8 cellular contexts compared by ENCODE assay signal in genomic region chr9:130693426-130694191, GRCh38. TPM values are rescaled to one million over a fixed set of nuclear protein-coding genes. Genes with fewer than 3 reads are reported as not detected.
DNase-seq lines count a peak whose midpoint lies in the region; TF ChIP-seq lines count a peak whose summit lies in the region.

EXOSC2 (plus strand) TSS chr9:130693780; CDS start chr9:130693792, 12 bp downstream.

- H3K9me3 ChIP-seq in neuronal stem cell (replicated peaks in 1 of 2; ENCODE audit: control insufficient read depth in 2 of 2, insufficient read depth in 1 of 2, low read depth in 1 of 2, low read length in 2 of 2) (no peaks in the 10 kb centered on the region), subcutaneous abdominal adipose tissue (ENCODE audit: control insufficient read depth in 5 of 5, low read length in 5 of 5) (no peaks in the 10 kb centered on the region)

- H4K8ac ChIP-seq in neuronal stem cell (ENCODE audit: low read depth, low read length) = no peak within 1 kb of the TSS

- H4K91ac ChIP-seq in neuronal stem cell (ENCODE audit: low read depth, low read length, poor library complexity) = no peak within 1 kb of the TSS

- H2BK120ac ChIP-seq in neuronal stem cell (ENCODE audit: low read depth, low read length) = no peak within 1 kb of the TSS

- H3K23ac ChIP-seq in neuronal stem cell (ENCODE audit: low read depth, low read length, poor library complexity) = no peak within 1 kb of the TSS

- DNase-seq in GM04503 (ENCODE audit: low read depth) (peak; percentile 92), HFF-Myc (ENCODE audit: extremely low read depth, low read depth) (peak; percentile 93), NAMALWA (ENCODE audit: low spot score) (peak; percentile 99), SK-MEL-5 (ENCODE audit: low read depth, low spot score) (peak; percentile 99), foreskin melanocyte (peak; percentile 97), neuronal stem cell (ENCODE audit: low spot score) (peak; percentile 95)
- DNase-seq in activated naive CD4-positive, alpha-beta T cell treated with Interleukin-2 at 50 U/mL for 16 hours = peak; percentile 99

- H3K9ac ChIP-seq in neuronal stem cell (ENCODE audit: low read depth, low read length, poor library complexity) = peak within 1 kb of the TSS; percentile 82
- peak within 1 kb of the TSS; percentile 28 to 86 (median 81) for H3K9ac ChIP-seq in subcutaneous abdominal adipose tissue (ENCODE audit: low read length in 5 of 5)

- no peak within 1 kb of the TSS for H3K4ac ChIP-seq in neuronal stem cell (ENCODE audit: low read length)

- peaks cover 11% of the 10 kb centered on the region for H3K79me1 ChIP-seq in neuronal stem cell (ENCODE audit: low read depth, low read length)

- H2BK15ac ChIP-seq in neuronal stem cell (ENCODE audit: low read length) = no peak within 1 kb of the TSS

- peak within 1 kb of the TSS; percentile 67 for H3K4me2 ChIP-seq in neuronal stem cell (ENCODE audit: insufficient read depth, low read length, poor library complexity, severe bottlenecking)

- H3K14ac ChIP-seq in neuronal stem cell (ENCODE audit: low read length) = no peak within 1 kb of the TSS

- in situ Hi-C loops in SK-MEL-5 (cut with HindIII; ENCODE audit: low pct_unique_long_range_greater_than_20kb, low sequenced_read_pairs) = no loop called here

- H3K27me3 ChIP-seq in neuronal stem cell (ENCODE audit: control insufficient read depth in 3 of 3, insufficient read depth in 3 of 3, low read depth in 1 of 3, low read length in 3 of 3) (no peaks in the 10 kb centered on the region), subcutaneous abdominal adipose tissue (ENCODE audit: control insufficient read depth in 5 of 5, insufficient read depth in 4 of 5, low read length in 5 of 5) (no peaks in the 10 kb centered on the region)

- WGBS in neuronal stem cell (ENCODE audit: extremely low coverage in 2 of 2, insufficient read length in 2 of 2, insufficient replicate concordance in 1 of 2), 2 donors = no CpG with 5 or more reads among the region's 40 CpGs

- no peak within 1 kb of the TSS for H2BK5ac ChIP-seq in neuronal stem cell (ENCODE audit: low read length)

- peak within 1 kb of the TSS; percentile 81 for H2AFZ ChIP-seq in neuronal stem cell (ENCODE audit: low read length)

- H3K4me1 ChIP-seq in neuronal stem cell (ENCODE audit: control insufficient read depth in 2 of 2, insufficient read depth in 1 of 2, low read depth in 1 of 2, low read length in 2 of 2) (peaks cover 5 to 9% of the 10 kb centered on the region in 2 donors), subcutaneous abdominal adipose tissue (ENCODE audit: control insufficient read depth in 5 of 5, insufficient read depth in 5 of 5, low read length in 5 of 5) (peaks cover 3 to 33% (median 26%) of the 10 kb centered on the region in 5 donors)

- no peak within 1 kb of the TSS for H2BK12ac ChIP-seq in neuronal stem cell (ENCODE audit: low read length)

- H3K36me3 ChIP-seq in neuronal stem cell (replicated peaks in 1 of 2; ENCODE audit: control insufficient read depth in 2 of 2, insufficient read depth in 2 of 2, low read length in 2 of 2) (peaks cover 24 to 37% of the 10 kb centered on the region in 2 donors), subcutaneous abdominal adipose tissue (ENCODE audit: control insufficient read depth in 5 of 5, insufficient read depth in 5 of 5, low read length in 5 of 5) (peaks cover 0 to 33% (median 24%) of the 10 kb centered on the region in 5 donors)

- no peak for TF ChIP-seq CTCF in HFF-Myc (IDR thresholded peaks at IDR 0.05; ENCODE audit: low read depth, low read length, missing control alignments)

- peak within 1 kb of the TSS; percentile 84 for H3K18ac ChIP-seq in neuronal stem cell (ENCODE audit: low read length)

- H2AK5ac ChIP-seq in neuronal stem cell (ENCODE audit: low read depth, low read length) = no peak within 1 kb of the TSS

- no peak within 1 kb of the TSS for H3K27ac ChIP-seq in neuronal stem cell (replicated peaks; ENCODE audit: low read length)
- H3K27ac ChIP-seq in subcutaneous abdominal adipose tissue (ENCODE audit: low read depth, low read length) = no peak within 1 kb of the TSS

- H3K4me3 ChIP-seq in HFF-Myc (replicated peaks; ENCODE audit: low read depth, low read length) = peak within 1 kb of the TSS; percentile 76
- peak within 1 kb of the TSS; percentile 91 for H3K4me3 ChIP-seq in neuronal stem cell (ENCODE audit: low read length in 2 of 2)
- peak within 1 kb of the TSS; percentile 75 to 100 (median 93) for H3K4me3 ChIP-seq in subcutaneous abdominal adipose tissue (ENCODE audit: low read depth in 1 of 5, low read length in 5 of 5)

RNA-seq across cellular contexts. Expression of gene EXOSC2, which starts in this region (rescaled TPM):
- 41.3 and 46.7 TPM in 2 replicates for total RNA-seq in SK-MEL-5 (2014; rRNA removed; shearing (Covaris generic))
- 45.6 and 51.9 TPM in 2 replicates for polyA plus RNA-seq in SK-MEL-5 (2015; cell fraction: cytosol; rRNA removed)
- 112 and 150 TPM in 2 replicates for polyA plus RNA-seq in SK-MEL-5 (2015; cell fraction: nucleus; rRNA removed)
- polyA plus RNA-seq in neuronal stem cell (2013, experiment 1 of 2) = 29.7 TPM
- 28.8 TPM for polyA plus RNA-seq in neuronal stem cell (2013, experiment 2 of 2)
